In the genomic region with DNA sequence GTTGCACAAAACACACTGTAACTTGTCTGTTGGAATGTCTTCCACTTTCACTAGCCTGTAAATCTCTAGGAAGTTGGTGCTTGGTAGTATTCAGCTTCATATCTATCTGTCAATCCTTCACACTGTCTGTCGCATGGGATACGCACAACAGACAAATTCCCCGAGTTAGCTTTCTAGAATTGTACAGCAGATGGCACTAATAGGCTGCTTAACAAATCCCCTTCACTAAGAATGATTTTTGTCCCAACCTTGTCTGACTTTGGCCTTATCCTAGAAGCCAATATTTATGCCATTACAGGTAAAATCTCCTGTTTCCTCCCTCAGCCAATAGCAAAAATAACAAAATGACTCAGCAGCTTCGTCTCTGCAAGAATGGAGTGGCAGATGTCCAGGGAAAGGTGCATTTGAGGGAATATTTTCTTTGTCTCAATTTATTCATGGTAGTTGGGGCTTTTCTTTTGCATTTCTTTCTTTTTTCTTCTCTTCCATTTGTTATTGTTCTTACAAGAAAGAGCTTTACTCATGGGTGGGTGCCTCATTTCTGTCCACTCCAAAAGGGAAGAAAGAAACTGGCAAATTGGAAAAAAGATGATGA, we compare ENCODE assay signal across 8 cellular contexts. TPM values are rescaled to one million over a fixed set of nuclear protein-coding genes. Genes with fewer than 3 reads are reported as not detected.
DNase-seq lines count a peak whose midpoint lies in the region; ATAC-seq, FAIRE-seq and TF ChIP-seq lines count a peak whose summit lies in the region.

No MANE protein-coding gene starts in this region.

- no peaks in the 10 kb centered on the region for H3K27me3 ChIP-seq in CD4-positive, CD25-positive, alpha-beta regulatory T cell (ENCODE audit: control insufficient read depth, insufficient read depth, low read length)

- H3K36me3 ChIP-seq in CD4-positive, CD25-positive, alpha-beta regulatory T cell (ENCODE audit: control insufficient read depth, insufficient read depth, low read length) = peaks cover 5% of the 10 kb centered on the region

- H3K9me3 ChIP-seq in CD4-positive, CD25-positive, alpha-beta regulatory T cell (ENCODE audit: control insufficient read depth in 2 of 2, low read length in 2 of 2) = no peaks in the 10 kb centered on the region

- H3K4me3 ChIP-seq in CD4-positive, CD25-positive, alpha-beta regulatory T cell (ENCODE audit: low read depth, low read length) = no peak overlapping the region
- H3K4me3 ChIP-seq in epithelial cell of esophagus (ENCODE audit: low read length) = no peak overlapping the region

- no peak for TF ChIP-seq POLR2A in GM12891 (IDR thresholded peaks at IDR 0.05; ENCODE audit: low read depth, low read length)

- peaks cover 4% of the 10 kb centered on the region for H3K27me3 Mint-ChIP-seq in CD4-positive, CD25-positive, alpha-beta regulatory T cell
- no peaks in the 10 kb centered on the region for H3K27me3 Mint-ChIP-seq in osteocyte (ENCODE audit: unreplicated experiment)
- H3K27me3 Mint-ChIP-seq in stimulated activated naive CD8-positive, alpha-beta T cell treated with anti-CD3 and anti-CD28 coated beads, Interleukin-15, amount 100 ng/mL, for 72 hours = no peaks in the 10 kb centered on the region

- H3K27ac Mint-ChIP-seq in CD4-positive, CD25-positive, alpha-beta regulatory T cell = peak overlapping the region in 1 of 3 donors; percentile 24
- peak overlapping the region; percentile 12 for H3K27ac Mint-ChIP-seq in osteocyte (ENCODE audit: unreplicated experiment)
- no peak overlapping the region for H3K27ac Mint-ChIP-seq in stimulated activated naive CD8-positive, alpha-beta T cell treated with anti-CD3 and anti-CD28 coated beads, Interleukin-15, amount 100 ng/mL, for 72 hours

- no peak overlapping the region for H3K27ac ChIP-seq in CD4-positive, CD25-positive, alpha-beta regulatory T cell (ENCODE audit: insufficient read depth, low read length, poor library complexity, severe bottlenecking)

- no peaks in the 10 kb centered on the region for H3K36me3 Mint-ChIP-seq in CD4-positive, CD25-positive, alpha-beta regulatory T cell
- H3K36me3 Mint-ChIP-seq in osteocyte (ENCODE audit: unreplicated experiment) = peaks cover 2% of the 10 kb centered on the region

- TF ChIP-seq CTCF in GM13977 (IDR thresholded peaks at IDR 0.05; ENCODE audit: extremely low read depth, insufficient read depth, missing control alignments) (peak; percentile 48), epithelial cell of esophagus (IDR thresholded peaks at IDR 0.05; ENCODE audit: insufficient read depth, low read depth, low read length, missing control alignments) (peak; percentile 58), osteocyte (IDR thresholded peaks at IDR 0.05) (peak; percentile 64)

- H3K4me3 Mint-ChIP-seq in CD4-positive, CD25-positive, alpha-beta regulatory T cell = peak overlapping the region in 3 of 4 donors; percentile 11 to 76 (median 65)
- no peak overlapping the region for H3K4me3 Mint-ChIP-seq in osteocyte (ENCODE audit: unreplicated experiment)
- no peak overlapping the region for H3K4me3 Mint-ChIP-seq in stimulated activated naive CD8-positive, alpha-beta T cell treated with anti-CD3 and anti-CD28 coated beads, Interleukin-15, amount 100 ng/mL, for 72 hours

- ATAC-seq in CD4-positive, CD25-positive, alpha-beta regulatory T cell (ENCODE audit: low read depth in 2 of 2) = no peak
- ATAC-seq in HG02763 (IDR thresholded peaks at IDR 0.05; ENCODE audit: unreplicated experiment) = no peak
- ATAC-seq in stimulated activated naive CD8-positive, alpha-beta T cell treated with anti-CD3 and anti-CD28 coated beads, Interleukin-15, amount 100 ng/mL, for 72 hours = no peak

- no peak for FAIRE-seq in GM12891 (lab: Jason Lieb, UNC)

- in situ Hi-C loops in GM13977 (cut with MboI; ENCODE audit: low pct_unique_long_range_greater_than_20kb, low sequenced_read_pairs, unreplicated experiment) = no loop called here

- H3K4me1 ChIP-seq in CD4-positive, CD25-positive, alpha-beta regulatory T cell (ENCODE audit: control insufficient read depth, insufficient read depth, low read length, poor library complexity, severe bottlenecking) = peaks cover 17% of the 10 kb centered on the region

- peak in 2 of 3 donors; percentile 31 to 64 for DNase-seq in CD4-positive, CD25-positive, alpha-beta regulatory T cell
- no peak for DNase-seq in GM13977 (ENCODE audit: low spot score)
- DNase-seq in OCI-M1 (lab: John Stamatoyannopoulos, UW) = peak; percentile 69
- peak; percentile 65 for DNase-seq in epithelial cell of esophagus (ENCODE audit: low read depth)
- no peak for DNase-seq in osteocyte (ENCODE audit: extremely low spot score, unreplicated experiment)
- DNase-seq in stimulated activated naive CD8-positive, alpha-beta T cell treated with anti-CD3 and anti-CD28 coated beads, Interleukin-15, amount 100 ng/mL, for 72 hours = no peak
- DNase-seq in GM12891 (ENCODE audit: insufficient read length, low spot score) = no peak

- peaks cover 11 to 46% (median 26%) of the 10 kb centered on the region in 4 donors for H3K4me1 Mint-ChIP-seq in CD4-positive, CD25-positive, alpha-beta regulatory T cell
- peaks cover 23% of the 10 kb centered on the region for H3K4me1 Mint-ChIP-seq in osteocyte (ENCODE audit: unreplicated experiment)
- peaks cover 45% of the 10 kb centered on the region for H3K4me1 Mint-ChIP-seq in stimulated activated naive CD8-positive, alpha-beta T cell treated with anti-CD3 and anti-CD28 coated beads, Interleukin-15, amount 100 ng/mL, for 72 hours

- H3K9me3 Mint-ChIP-seq in CD4-positive, CD25-positive, alpha-beta regulatory T cell = no peaks in the 10 kb centered on the region
- no peaks in the 10 kb centered on the region for H3K9me3 Mint-ChIP-seq in osteocyte (ENCODE audit: unreplicated experiment)
- H3K9me3 Mint-ChIP-seq in stimulated activated naive CD8-positive, alpha-beta T cell treated with anti-CD3 and anti-CD28 coated beads, Interleukin-15, amount 100 ng/mL, for 72 hours = no peaks in the 10 kb centered on the region

TF ChIP-seq in GM12891, 5 proteins besides CTCF, POLR2A, EP300 and RAD21:
- TF ChIP-seq POU2F2 (IDR thresholded peaks at IDR 0.05; ENCODE audit: low read depth, low read length) (no peak), TAF1 (IDR thresholded peaks at IDR 0.05; ENCODE audit: low read depth, low read length) (no peak), SPI1 (IDR thresholded peaks at IDR 0.05; ENCODE audit: low read depth, low read length) (no peak), POLR2AphosphoS5 (IDR thresholded peaks at IDR 0.05; ENCODE audit: low read depth, low read length) (no peak), PAX5 (IDR thresholded peaks at IDR 0.05; ENCODE audit: insufficient read depth, low read length, severe bottlenecking) (no peak)

RNA-seq across cellular contexts. Expression of a gene that starts 3.1 kb away (rescaled TPM):
- total RNA-seq in CD4-positive, CD25-positive, alpha-beta regulatory T cell = 7.1 TPM
- polyA plus RNA-seq in CD4-positive, CD25-positive, alpha-beta regulatory T cell = 10 to 100 TPM; 29.1 to 67.0 (median 50.5) TPM
- 20.5 and 24.1 TPM in 2 replicates for total RNA-seq in osteocyte
- polyA plus RNA-seq in GM12891 (2012; ENCODE audit: low read depth, missing spikeins) = 27.3 TPM

RNA-seq across cellular contexts. Expression of a gene that starts 3.4 kb away (rescaled TPM):
- total RNA-seq in CD4-positive, CD25-positive, alpha-beta regulatory T cell = 0.25 TPM
- under 1 TPM in 1 of 4 donors, not detected in 3; 0.21 TPM for polyA plus RNA-seq in CD4-positive, CD25-positive, alpha-beta regulatory T cell
- 1.4 and 1.5 TPM in 2 replicates for total RNA-seq in osteocyte
- polyA plus RNA-seq in GM12891 (2012; ENCODE audit: low read depth, missing spikeins) = 1.6 TPM

RNA-seq across cellular contexts. Expression of a gene that starts 44.2 kb away (rescaled TPM):
- 0.64 TPM for total RNA-seq in CD4-positive, CD25-positive, alpha-beta regulatory T cell
- polyA plus RNA-seq in CD4-positive, CD25-positive, alpha-beta regulatory T cell = under 1 TPM; 0.05 to 0.35 (median 0.29) TPM
- total RNA-seq in osteocyte = 1.3 and 2.5 TPM in 2 replicates
- polyA plus RNA-seq in GM12891 (2012; ENCODE audit: low read depth, missing spikeins) = 0.21 TPM

Comparison
In these comparisons a context has a peak if more than half of its experiments do, and no peak if none do; other contexts are left out.
1. DNase-seq: peak in CD4-positive, CD25-positive, alpha-beta regulatory T cell (2 of 3), OCI-M1 (single experiment) and epithelial cell of esophagus (single experiment); none in GM13977 (single experiment), osteocyte (single experiment), stimulated activated naive CD8-positive, alpha-beta T cell treated with anti-CD3 and anti-CD28 coated beads, Interleukin-15, amount 100 ng/mL, for 72 hours (0 of 2) and GM12891 (single experiment).
2. H3K4me3 Mint-ChIP-seq: peak in CD4-positive, CD25-positive, alpha-beta regulatory T cell (3 of 4); none in osteocyte (single experiment) and stimulated activated naive CD8-positive, alpha-beta T cell treated with anti-CD3 and anti-CD28 coated beads, Interleukin-15, amount 100 ng/mL, for 72 hours (0 of 2).
3. Peak in every context shown above with its lines, with median percentiles within 50 percentile points of each other: CTCF ChIP-seq.